Comparison of ENCODE assay signal across 8 cellular contexts in genomic region chr4:38062088-38062893, GRCh38.
DNase-seq lines count a peak whose midpoint lies in the region; ATAC-seq, FAIRE-seq and TF ChIP-seq lines count a peak whose summit lies in the region.

No MANE protein-coding gene starts in this region.

- WGBS in liver, result 20% methylated on average over 13 of the region's 13 CpGs

- peak; percentile 32 to 68 (median 54) for DNase-seq in CD4-positive, alpha-beta T cell
- DNase-seq in H4 (ENCODE audit: low spot score) (peak; percentile 70), NCI-H2196 (lab: John Stamatoyannopoulos, UW; ENCODE audit: unreplicated experiment) (peak; percentile 79), NCI-H226 (no peak)
- peak; percentile 50 to 71 for DNase-seq in activated CD4-positive, alpha-beta T cell treated with anti-CD3 and anti-CD28 coated beads for 4 hours
- DNase-seq in stimulated activated CD4-positive, alpha-beta T cell treated with anti-CD3 and anti-CD28 coated beads, Interleukin-4, amount 100 ng/mL, for 48 hours (ENCODE audit: low read depth in 2 of 2), result peak; percentile 56 to 59

- peak overlapping the region in 1 of 2 donors; percentile 89 for H3K9ac ChIP-seq in liver (ENCODE audit: low read depth in 1 of 2, low read length in 2 of 2)

- H3K9me3 ChIP-seq in CD4-positive, alpha-beta T cell (ENCODE audit: control insufficient read depth, low read length), result no peaks in the 10 kb centered on the region
- H3K9me3 ChIP-seq in liver (ENCODE audit: control insufficient read depth in 4 of 4, low read length in 3 of 4), result no peaks in the 10 kb centered on the region

- H3K27ac ChIP-seq in CD4-positive, alpha-beta T cell (ENCODE audit: low read depth, low read length), result no peak overlapping the region
- peak overlapping the region; percentile 58 to 65 for H3K27ac ChIP-seq in liver (ENCODE audit: low read depth in 1 of 2, low read length in 2 of 2)

- POLR2A ChIA-PET in CD4-positive, alpha-beta T cell (lab: Charles Lee), result interaction anchor here (0.5 kb wide), 1 partner anchor 719 kb away, joined by 3 read pairs; no protein-coding TSS in a partner anchor

- peak; percentile 82 for FAIRE-seq in colon (lab: Jason Lieb, UNC)

- H3K36me3 Mint-ChIP-seq in CD4-positive, alpha-beta T cell (ENCODE audit: low read depth), result peaks cover 42% of the 10 kb centered on the region

- H3K4me3 ChIP-seq in liver (ENCODE audit: low read depth in 1 of 3, low read length in 3 of 3), result peak overlapping the region in 2 of 3 donors; percentile 33 to 45

- peaks cover 0 to 13% (median 8%) of the 10 kb centered on the region in 4 donors for H3K36me3 ChIP-seq in liver (ENCODE audit: control insufficient read depth in 4 of 4, insufficient read depth in 3 of 4, low read depth in 1 of 4, low read length in 3 of 4)

- peaks cover 0 to 13% (median 5%) of the 10 kb centered on the region in 4 donors for H3K4me1 ChIP-seq in liver (ENCODE audit: control insufficient read depth in 4 of 4, insufficient read depth in 4 of 4, low read length in 3 of 4)

- peak; percentile 73 for ATAC-seq in CD4-positive, alpha-beta T cell (ENCODE audit: poor library complexity)

- H3K27ac Mint-ChIP-seq in CD4-positive, alpha-beta T cell, result no peak overlapping the region

- TF ChIP-seq RAD21 in liver (IDR thresholded peaks at IDR 0.05), result peak; percentile 97 to 98

- intact Hi-C loops in CD4-positive, alpha-beta T cell (cut with DNase I, micrococcal nuclease), result loop anchor here (1.0 to 10.0 kb wide), 10 partner anchors 70 to 795 kb away; partner anchors contain the start of genes TLR10 (in 2 of the 2) and TLR6 (in 2 of the 2)

- peaks cover 15% of the 10 kb centered on the region for H3K4me1 Mint-ChIP-seq in CD4-positive, alpha-beta T cell (ENCODE audit: low read depth)

- no peaks in the 10 kb centered on the region for H3K9me3 Mint-ChIP-seq in CD4-positive, alpha-beta T cell

- CTCF ChIA-PET in CD4-positive, alpha-beta T cell (lab: Charles Lee), result interaction anchor here (0.7 to 1.4 kb wide), 10 partner anchors 10 to 799 kb away, joined by 3 to 5 read pairs (median 3); partner anchors contain the start of gene TLR10

- no peaks in the 10 kb centered on the region for H3K27me3 Mint-ChIP-seq in CD4-positive, alpha-beta T cell

- peak; percentile 95 for TF ChIP-seq CTCF in CD4-positive, alpha-beta T cell (IDR thresholded peaks at IDR 0.05)
- peak; percentile 82 for TF ChIP-seq CTCF in liver (IDR thresholded peaks at IDR 0.05; ENCODE audit: low read depth, low read length, missing input control)

- peak overlapping the region; percentile 91 for H3K4me3 Mint-ChIP-seq in CD4-positive, alpha-beta T cell

- no peaks in the 10 kb centered on the region for H3K27me3 ChIP-seq in CD4-positive, alpha-beta T cell (ENCODE audit: control insufficient read depth, insufficient read depth, low read length)
- H3K27me3 ChIP-seq in liver (ENCODE audit: control insufficient read depth in 4 of 4, insufficient read depth in 4 of 4, low read length in 3 of 4), result no peaks in the 10 kb centered on the region

TF ChIP-seq in liver, 16 proteins besides CTCF, POLR2A, EP300 and RAD21:
- TF ChIP-seq HNF4A (conservative IDR thresholded peaks at IDR 0.05), result peak in 1 of 2 donors; percentile 7
- peak; percentile 6 to 53 for TF ChIP-seq RXRA (IDR thresholded peaks at IDR 0.05)
- TF ChIP-seq NR2F2 (IDR thresholded peaks at IDR 0.05), result peak; percentile 49
- TF ChIP-seq, protein P1, sequence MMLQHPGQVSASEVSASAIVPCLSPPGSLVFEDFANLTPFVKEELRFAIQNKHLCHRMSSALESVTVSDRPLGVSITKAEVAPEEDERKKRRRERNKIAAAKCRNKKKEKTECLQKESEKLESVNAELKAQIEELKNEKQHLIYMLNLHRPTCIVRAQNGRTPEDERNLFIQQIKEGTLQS (IDR thresholded peaks at IDR 0.05), result no peak
- no peak for TF ChIP-seq YY1 (IDR thresholded peaks at IDR 0.05)
